ENCODE assay signal across 22 cellular contexts in the genomic region with DNA sequence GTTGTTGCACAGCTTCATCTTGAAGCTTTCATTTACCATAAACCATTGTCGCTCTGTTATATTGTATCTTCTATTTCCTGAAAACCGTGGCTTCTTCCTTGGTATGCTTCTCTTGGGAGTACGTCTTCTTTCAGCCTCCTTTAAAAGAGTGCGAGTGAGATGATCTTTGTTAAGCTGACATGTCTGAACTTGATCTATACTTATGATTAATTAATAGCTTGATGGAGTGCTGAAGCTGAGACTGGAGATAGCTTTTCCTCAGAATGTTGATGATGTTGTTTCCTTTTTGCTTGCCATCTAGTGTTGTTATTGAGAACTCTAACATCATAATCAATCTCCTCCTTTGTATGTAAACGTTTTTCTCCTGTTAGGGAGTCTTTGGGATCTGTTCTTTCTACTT.
"Had no signal": no experiment of that assay in that cellular context is flagged by ENCODE, and none has a peak within 500 bp of the region (broad histone marks: within the 10 kb centered on the region; RNA-seq: fewer than 3 reads in every experiment).

No MANE protein-coding gene starts in this region.

- H3K27ac Mint-ChIP-seq: activated B cell treated with CpG ODN at 0.5 μM for 24 hours; activated CD4-positive, alpha-beta T cell treated with anti-CD3 and anti-CD28 coated beads for 36 hours; activated naive CD4-positive, alpha-beta T cell treated with anti-CD3 and anti-CD28 coated beads, Interleukin-2, amount 10 ng/mL, durations not matched to agents 7 days and 5 days; dendritic cell treated with granulocyte-macrophage colony-stimulating factor and Interleukin-4, amounts not matched to agents 40 ng/mL and 50 ng/mL, for 4 days; mesothelial cell of epicardium; naive thymus-derived CD8-positive, alpha-beta T cell; stimulated activated memory B cell treated with anti-CD40 and anti-IgM and Interleukin-4, amounts not matched to agents 10 μg/mL and 1 μg/mL and 100 μg/mL, for 72 hours; T-helper 17 cell had no signal

- H3K27me3 Mint-ChIP-seq: activated B cell treated with CpG ODN at 0.5 μM for 24 hours; activated CD4-positive, alpha-beta T cell treated with anti-CD3 and anti-CD28 coated beads for 36 hours; activated naive CD4-positive, alpha-beta T cell treated with anti-CD3 and anti-CD28 coated beads, Interleukin-2, amount 10 ng/mL, durations not matched to agents 7 days and 5 days; dendritic cell treated with granulocyte-macrophage colony-stimulating factor and Interleukin-4, amounts not matched to agents 40 ng/mL and 50 ng/mL, for 4 days; naive thymus-derived CD8-positive, alpha-beta T cell; stimulated activated memory B cell treated with anti-CD40 and anti-IgM and Interleukin-4, amounts not matched to agents 10 μg/mL and 1 μg/mL and 100 μg/mL, for 72 hours; T-helper 17 cell had no signal

- H3K4me1 Mint-ChIP-seq: activated CD4-positive, alpha-beta T cell treated with anti-CD3 and anti-CD28 coated beads for 36 hours; activated naive CD4-positive, alpha-beta T cell treated with anti-CD3 and anti-CD28 coated beads, Interleukin-2, amount 10 ng/mL, durations not matched to agents 7 days and 5 days; stimulated activated memory B cell treated with anti-CD40 and anti-IgM and Interleukin-4, amounts not matched to agents 10 μg/mL and 1 μg/mL and 100 μg/mL, for 72 hours; T-helper 17 cell had no signal

- H3K36me3 Mint-ChIP-seq: activated naive CD4-positive, alpha-beta T cell treated with anti-CD3 and anti-CD28 coated beads, Interleukin-2, amount 10 ng/mL, durations not matched to agents 7 days and 5 days; mesothelial cell of epicardium; naive thymus-derived CD8-positive, alpha-beta T cell; stimulated activated memory B cell treated with anti-CD40 and anti-IgM and Interleukin-4, amounts not matched to agents 10 μg/mL and 1 μg/mL and 100 μg/mL, for 72 hours had no signal

- H3K9me3 ChIP-seq: left lung, transverse colon, uterus had no signal

- H3K36me3 ChIP-seq: left lung, transverse colon, uterus had no signal

- FAIRE-seq: small intestine had no signal

- DNase-seq: activated B cell treated with CpG ODN at 0.5 μM for 24 hours; activated CD4-positive, alpha-beta T cell treated with anti-CD3 and anti-CD28 coated beads for 36 hours; activated CD4-positive, alpha-beta T cell treated with anti-CD3 and anti-CD28 coated beads, Interleukin-2, amount 50 U/mL, for 4 hours; activated CD8-positive, alpha-beta memory T cell treated with anti-CD3 and anti-CD28 coated beads, Interleukin-2, amount 50 U/mL, for 48 hours; activated naive CD4-positive, alpha-beta T cell treated with anti-CD3 and anti-CD28 coated beads, Interleukin-2, amount 10 ng/mL, durations not matched to agents 7 days and 5 days; activated T-cell treated with anti-CD3 and anti-CD28 coated beads, Interleukin-2, amount 50 U/mL, for 4 hours; amygdala; effector CD4-positive, alpha-beta T cell; foreskin melanocyte; kidney glomerular epithelial cell; left lung; naive thymus-derived CD8-positive, alpha-beta T cell; nucleus accumbens; small intestine; stimulated activated CD4-positive, alpha-beta T cell treated with anti-CD3 and anti-CD28 coated beads, Interleukin-15, amount 100 ng/mL, for 24 hours; T-helper 17 cell; transverse colon; uterus had no signal

- H3K4me1 ChIP-seq: left lung, transverse colon, uterus had no signal

- H3K9me3 Mint-ChIP-seq: activated B cell treated with CpG ODN at 0.5 μM for 24 hours; activated naive CD4-positive, alpha-beta T cell treated with anti-CD3 and anti-CD28 coated beads, Interleukin-2, amount 10 ng/mL, durations not matched to agents 7 days and 5 days; activated T-cell treated with anti-CD3 and anti-CD28 coated beads, Interleukin-2, amount 50 U/mL, for 4 hours; dendritic cell treated with granulocyte-macrophage colony-stimulating factor and Interleukin-4, amounts not matched to agents 40 ng/mL and 50 ng/mL, for 4 days; mesothelial cell of epicardium had no signal

- ATAC-seq: activated CD4-positive, alpha-beta T cell treated with anti-CD3 and anti-CD28 coated beads for 36 hours; activated T-cell treated with anti-CD3 and anti-CD28 coated beads, Interleukin-2, amount 50 U/mL, for 4 hours; left lung; naive thymus-derived CD8-positive, alpha-beta T cell; sciatic nerve; stimulated activated memory B cell treated with anti-CD40 and anti-IgM and Interleukin-4, amounts not matched to agents 10 μg/mL and 1 μg/mL and 100 μg/mL, for 72 hours; T-helper 17 cell had no signal

- H3K4me3 Mint-ChIP-seq: activated B cell treated with CpG ODN at 0.5 μM for 24 hours; activated CD4-positive, alpha-beta T cell treated with anti-CD3 and anti-CD28 coated beads for 36 hours; activated naive CD4-positive, alpha-beta T cell treated with anti-CD3 and anti-CD28 coated beads, Interleukin-2, amount 10 ng/mL, durations not matched to agents 7 days and 5 days; activated T-cell treated with anti-CD3 and anti-CD28 coated beads, Interleukin-2, amount 50 U/mL, for 4 hours; dendritic cell treated with granulocyte-macrophage colony-stimulating factor and Interleukin-4, amounts not matched to agents 40 ng/mL and 50 ng/mL, for 4 days; mesothelial cell of epicardium; naive thymus-derived CD8-positive, alpha-beta T cell; stimulated activated memory B cell treated with anti-CD40 and anti-IgM and Interleukin-4, amounts not matched to agents 10 μg/mL and 1 μg/mL and 100 μg/mL, for 72 hours; T-helper 17 cell had no signal

- H3K4me3 ChIP-seq: left lung, transverse colon, uterus had no signal

- H3K27me3 ChIP-seq: left lung, transverse colon, uterus had no signal

- H3K27ac ChIP-seq: left lung, transverse colon, uterus had no signal
